Comparison of ENCODE assay signal across 22 cellular contexts in genomic region chr4:122968227-122968812, GRCh38. TPM values are rescaled to one million over a fixed set of nuclear protein-coding genes. Genes with fewer than 3 reads are reported as not detected.
A peak's percentile ranks its signal among the peaks of the same experiment; 100 is the strongest.
DNase-seq lines count a peak whose midpoint lies in the region; ATAC-seq and TF ChIP-seq lines count a peak whose summit lies in the region.
"Had no signal": no experiment of that assay in that cellular context is flagged by ENCODE, and none has a peak within 500 bp of the region (broad histone marks: within the 10 kb centered on the region; RNA-seq: fewer than 3 reads in every experiment).

No MANE protein-coding gene starts in this region.

- TF ChIP-seq CTCF in astrocyte of the spinal cord (IDR thresholded peaks at IDR 0.05; ENCODE audit: low read depth, low read length) (no peak), osteoblast (IDR thresholded peaks at IDR 0.05; ENCODE audit: extremely low read depth, low read depth, low read length) (no peak), GM23338 (conservative IDR thresholded peaks at IDR 0.05; ENCODE audit: low read depth in 2 of 2) (no peak)

- H3K36me3 ChIP-seq in osteoblast (ENCODE audit: insufficient read depth, low read length) (peaks cover 4% of the 10 kb centered on the region), GM23338 (ENCODE audit: insufficient read depth) (no peaks in the 10 kb centered on the region)
- H3K36me3 ChIP-seq: cardiac muscle cell, prostate gland, transverse colon had no signal

- no peak overlapping the region; the same call in 1 of the 2 replicates for H3K27ac Mint-ChIP-seq in GM23338
- H3K27ac Mint-ChIP-seq: endodermal cell had no signal

- H3K79me2 ChIP-seq in osteoblast (ENCODE audit: insufficient read depth, low read length) (no peaks in the 10 kb centered on the region), GM23338 (replicated peaks; ENCODE audit: insufficient read depth) (no peaks in the 10 kb centered on the region)

- no peaks in the 10 kb centered on the region for H3K9me3 Mint-ChIP-seq in GM23338
- H3K9me3 Mint-ChIP-seq: activated T-cell treated with anti-CD3 and anti-CD28 coated beads, Interleukin-2, amount 50 U/mL, for 4 hours; endodermal cell had no signal

- H3K27ac ChIP-seq in osteoblast (ENCODE audit: low read depth, low read length) = peak overlapping the region; percentile 25
- no peak overlapping the region for H3K27ac ChIP-seq in GM23338 (ENCODE audit: low read depth)
- H3K27ac ChIP-seq: cardiac muscle cell, prostate gland, skin epidermis, transverse colon had no signal

- no peak overlapping the region for H3K4me3 Mint-ChIP-seq in GM23338
- H3K4me3 Mint-ChIP-seq: activated T-cell treated with anti-CD3 and anti-CD28 coated beads, Interleukin-2, amount 50 U/mL, for 4 hours; endodermal cell had no signal

- H3K4me2 ChIP-seq in osteoblast (ENCODE audit: insufficient read depth, low read length) (peak overlapping the region; percentile 56), GM23338 (no peak overlapping the region)

- DNase-seq in ELR (ENCODE audit: low read depth) = peak; percentile 38
- DNase-seq in HT1080 (ENCODE audit: low read depth) = peak; percentile 31
- peak; percentile 47 for DNase-seq in astrocyte of the spinal cord (ENCODE audit: low read depth, low spot score)
- no peak for DNase-seq in osteoblast (ENCODE audit: insufficient read length, low spot score, missing footprints)
- no peak for DNase-seq in left ventricle myocardium superior
- no peak for DNase-seq in GM23338 (ENCODE audit: low spot score)
- no peak for DNase-seq in ACHN
- DNase-seq: activated CD4-positive, alpha-beta T cell treated with anti-CD3 and anti-CD28 coated beads for 48 hours; activated naive CD4-positive, alpha-beta T cell treated with Interleukin-2 at 50 U/mL for 16 hours; activated T-cell treated with anti-CD3 and anti-CD28 coated beads, Interleukin-2, amount 50 U/mL, for 4 hours; AML-193; amniotic stem cell; endodermal cell; GF-D8; Kasumi-1; NCI-H1105; NCI-H2029; NCI-H526 treated with DMSO at 0.1 percent for 48 hours; transverse colon had no signal

- H2AFZ ChIP-seq in osteoblast (ENCODE audit: low read length) (peak overlapping the region; percentile 5), GM23338 (no peak overlapping the region)

- no peaks in the 10 kb centered on the region for H3F3A ChIP-seq in GM23338 (replicated peaks; ENCODE audit: low read depth)

- H3K4me1 Mint-ChIP-seq in GM23338 = peaks cover 8% of the 10 kb centered on the region
- H3K4me1 Mint-ChIP-seq: endodermal cell had no signal

- no peaks in the 10 kb centered on the region for H3K9me3 ChIP-seq in osteoblast (ENCODE audit: low read depth, low read length)
- H3K9me3 ChIP-seq: prostate gland, transverse colon had no signal

- no peaks in the 10 kb centered on the region for H4K20me1 ChIP-seq in osteoblast (ENCODE audit: insufficient read depth, low read length)
- H4K20me1 ChIP-seq in GM23338 (replicated peaks; ENCODE audit: insufficient read depth) = 0 out of 2 replicates have a peak, but pooled peaks cover 7% of the 10 kb centered on the region

- no peak for ATAC-seq in left ventricle myocardium superior
- no peak for ATAC-seq in GM23338
- ATAC-seq: activated T-cell treated with anti-CD3 and anti-CD28 coated beads, Interleukin-2, amount 50 U/mL, for 4 hours had no signal

- peaks cover 2% of the 10 kb centered on the region; the same call in 1 of the 3 replicates for H3K36me3 Mint-ChIP-seq in GM23338 (ENCODE audit: low read depth)

- no peak overlapping the region for H3K4me3 ChIP-seq in astrocyte of the spinal cord (ENCODE audit: low read depth, low read length)
- H3K4me3 ChIP-seq in osteoblast (ENCODE audit: insufficient read depth, low read length) = no peak overlapping the region
- no peak overlapping the region for H3K4me3 ChIP-seq in GM23338
- H3K4me3 ChIP-seq: cardiac muscle cell, prostate gland, skin epidermis, transverse colon had no signal

- H3K4me1 ChIP-seq in osteoblast (ENCODE audit: insufficient read depth, low read length) (peaks cover 8% of the 10 kb centered on the region), GM23338 (ENCODE audit: insufficient read depth) (peaks cover 15% of the 10 kb centered on the region; the same call in 1 of the 2 replicates)
- H3K4me1 ChIP-seq: prostate gland, transverse colon had no signal

- H3K27me3 ChIP-seq in osteoblast (ENCODE audit: insufficient read depth, low read length) = no peaks in the 10 kb centered on the region
- H3K27me3 ChIP-seq in GM23338 (ENCODE audit: insufficient read depth) = no peaks in the 10 kb centered on the region
- H3K27me3 ChIP-seq: cardiac muscle cell, transverse colon had no signal

- in situ Hi-C loops in astrocyte of the spinal cord (cut with HindIII; ENCODE audit: low sequenced_read_pairs) (no loop called here), ACHN (cut with HindIII; ENCODE audit: low pct_ligation_motif_present, low pct_unique_long_range_greater_than_20kb, low sequenced_read_pairs) (no loop called here)

- H3K9me2 ChIP-seq in GM23338 (ENCODE audit: insufficient read depth) = no peaks in the 10 kb centered on the region

- H3K27me3 Mint-ChIP-seq in GM23338 (ENCODE audit: insufficient read depth, low read depth, poor library complexity) = peaks cover 3% of the 10 kb centered on the region

- intact Hi-C loops in left ventricle myocardium superior (cut with micrococcal nuclease) = no loop called here

TF ChIP-seq in GM23338, 12 proteins besides CTCF, POLR2A, EP300 and RAD21 (continues in another document):
- TF ChIP-seq, protein P1, sequence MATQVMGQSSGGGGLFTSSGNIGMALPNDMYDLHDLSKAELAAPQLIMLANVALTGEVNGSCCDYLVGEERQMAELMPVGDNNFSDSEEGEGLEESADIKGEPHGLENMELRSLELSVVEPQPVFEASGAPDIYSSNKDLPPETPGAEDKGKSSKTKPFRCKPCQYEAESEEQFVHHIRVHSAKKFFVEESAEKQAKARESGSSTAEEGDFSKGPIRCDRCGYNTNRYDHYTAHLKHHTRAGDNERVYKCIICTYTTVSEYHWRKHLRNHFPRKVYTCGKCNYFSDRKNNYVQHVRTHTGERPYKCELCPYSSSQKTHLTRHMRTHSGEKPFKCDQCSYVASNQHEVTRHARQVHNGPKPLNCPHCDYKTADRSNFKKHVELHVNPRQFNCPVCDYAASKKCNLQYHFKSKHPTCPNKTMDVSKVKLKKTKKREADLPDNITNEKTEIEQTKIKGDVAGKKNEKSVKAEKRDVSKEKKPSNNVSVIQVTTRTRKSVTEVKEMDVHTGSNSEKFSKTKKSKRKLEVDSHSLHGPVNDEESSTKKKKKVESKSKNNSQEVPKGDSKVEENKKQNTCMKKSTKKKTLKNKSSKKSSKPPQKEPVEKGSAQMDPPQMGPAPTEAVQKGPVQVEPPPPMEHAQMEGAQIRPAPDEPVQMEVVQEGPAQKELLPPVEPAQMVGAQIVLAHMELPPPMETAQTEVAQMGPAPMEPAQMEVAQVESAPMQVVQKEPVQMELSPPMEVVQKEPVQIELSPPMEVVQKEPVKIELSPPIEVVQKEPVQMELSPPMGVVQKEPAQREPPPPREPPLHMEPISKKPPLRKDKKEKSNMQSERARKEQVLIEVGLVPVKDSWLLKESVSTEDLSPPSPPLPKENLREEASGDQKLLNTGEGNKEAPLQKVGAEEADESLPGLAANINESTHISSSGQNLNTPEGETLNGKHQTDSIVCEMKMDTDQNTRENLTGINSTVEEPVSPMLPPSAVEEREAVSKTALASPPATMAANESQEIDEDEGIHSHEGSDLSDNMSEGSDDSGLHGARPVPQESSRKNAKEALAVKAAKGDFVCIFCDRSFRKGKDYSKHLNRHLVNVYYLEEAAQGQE (IDR thresholded peaks at IDR 0.05; ENCODE audit: unreplicated experiment) = no peak

RNA-seq across cellular contexts. Expression of gene NUDT6, which starts 45.9 kb away (rescaled TPM):
- 13.6 and 14.6 TPM in 2 replicates for total RNA-seq in HT1080 (2014; rRNA removed; shearing (Covaris generic))
- 10.3 TPM in 2 replicates for polyA plus RNA-seq in HT1080 (2015; cell fraction: cytosol; rRNA removed)
- 20.6 and 22.7 TPM in 2 replicates for polyA plus RNA-seq in HT1080 (2015; cell fraction: nucleus; rRNA removed)
- total RNA-seq in osteoblast (6.2 and 7.4 TPM in 2 replicates), left ventricle myocardium superior (11.9 TPM)
- total RNA-seq in GM23338 (2014; rRNA removed; shearing (Covaris generic)) = 4.4 and 4.9 TPM in 2 replicates
- 9.1 TPM in 2 replicates for polyA plus RNA-seq in GM23338 (2016; fragmentation: Nextera tagmentation; extraction: Ambion mirVana)

Comparison
In these comparisons a context has a peak if more than half of its experiments do, and no peak if none do; other contexts are left out.
1. DNase-seq: peak in ELR (single experiment), HT1080 (single experiment) and astrocyte of the spinal cord (single experiment); none in osteoblast (single experiment), left ventricle myocardium superior (single experiment), GM23338 (single experiment) and ACHN (single experiment).